ENCODE assay signal across 1 cellular context in the genomic region with DNA sequence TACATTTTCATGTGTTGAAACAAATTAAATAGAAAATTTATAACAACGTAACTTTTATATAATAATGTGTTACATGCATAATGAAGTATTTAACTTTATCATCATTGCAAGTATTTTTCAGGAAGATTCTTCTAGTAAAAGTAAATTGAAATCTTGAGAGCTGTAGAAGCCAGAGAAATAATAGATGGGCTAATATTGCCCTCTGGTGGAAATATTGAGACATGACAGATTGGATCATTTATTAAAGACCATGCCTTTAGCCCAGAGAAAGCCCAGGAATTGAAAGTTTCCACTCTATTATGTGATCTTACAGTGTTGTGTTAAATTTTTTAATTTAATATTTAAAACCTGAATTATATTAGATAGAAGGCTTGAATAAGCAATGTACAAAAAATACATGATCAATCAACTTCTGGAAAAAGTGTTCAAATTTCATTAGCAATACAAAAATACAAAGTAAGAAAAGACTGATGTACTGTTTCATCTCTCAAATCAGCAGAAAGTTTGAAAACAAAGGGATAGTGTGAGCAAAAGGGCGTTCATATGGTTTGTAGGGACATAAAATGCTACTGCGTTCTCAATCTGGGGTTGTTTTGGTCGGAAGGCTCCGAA.
TF ChIP-seq lines count a peak whose summit lies in the region.

No MANE protein-coding gene starts in this region.

TF ChIP-seq in SK-N-SH, 30 proteins besides CTCF, POLR2A, EP300 and RAD21 (continued from another document):
- TF ChIP-seq USF2 (IDR thresholded peaks at IDR 0.05; ENCODE audit: borderline replicate concordance, low read depth, low read length) = no peak
- no peak for TF ChIP-seq SIN3A (IDR thresholded peaks at IDR 0.05; ENCODE audit: borderline replicate concordance, low read depth, low read length)
